In the genomic region with DNA sequence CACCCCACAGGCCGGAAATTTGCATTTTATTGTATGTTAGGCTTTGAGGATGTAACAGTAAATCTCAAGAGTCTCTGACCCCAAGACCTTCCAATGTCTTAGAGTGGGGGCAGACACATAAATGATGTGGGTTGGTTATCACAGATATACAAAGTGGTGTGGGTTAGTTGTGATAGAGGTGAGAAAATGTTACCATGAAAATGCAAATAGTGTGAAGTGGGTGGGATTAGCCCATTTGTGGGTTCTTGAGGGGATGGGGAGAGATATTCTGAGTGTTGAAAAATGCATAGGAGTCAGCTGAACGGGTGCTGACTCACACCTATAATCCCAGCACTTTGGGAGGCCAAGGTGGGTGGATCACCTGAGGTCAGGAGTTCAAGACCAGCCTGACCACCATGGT, we compare ENCODE assay signal across 21 cellular contexts.
"Had no signal": no experiment of that assay in that cellular context is flagged by ENCODE, and none has a peak within 500 bp of the region (broad histone marks: within the 10 kb centered on the region; RNA-seq: fewer than 3 reads in every experiment).

No MANE protein-coding gene starts in this region.

- ATAC-seq: gastrocnemius medialis; left cardiac atrium; left ventricle myocardium superior; mucosa of descending colon; right lobe of liver; stimulated activated memory B cell treated with anti-CD40 and anti-IgM and Interleukin-4, amounts not matched to agents 10 μg/mL and 1 μg/mL and 100 μg/mL, for 72 hours; T-helper 17 cell had no signal

- H3K36me3 Mint-ChIP-seq: activated CD4-positive, alpha-beta memory T cell treated with anti-CD3 and anti-CD28 coated beads for 36 hours; activated naive CD4-positive, alpha-beta T cell treated with anti-CD3 and anti-CD28 coated beads, Interleukin-2, amount 50 U/mL, for 24 hours; stimulated activated memory B cell treated with anti-CD40 and anti-IgM and Interleukin-4, amounts not matched to agents 10 μg/mL and 1 μg/mL and 100 μg/mL, for 72 hours had no signal

- DNase-seq: activated CD4-positive, alpha-beta memory T cell treated with anti-CD3 and anti-CD28 coated beads for 36 hours; activated CD4-positive, alpha-beta T cell treated with anti-CD3 and anti-CD28 coated beads, Interleukin-2, amount 10 ng/mL, durations not matched to agents 24 days and 14 days; activated CD4-positive, CD25-positive, alpha-beta regulatory T cell treated with anti-CD3 and anti-CD28 coated beads, Interleukin-2, amount 50 U/mL, for 72 hours; anterior cingulate cortex; cerebellar nuclear complex; colonic mucosa; effector CD8-positive, alpha-beta T cell; erythroblast; gastrocnemius medialis; left cardiac atrium; left ventricle myocardium superior; mucosa of descending colon; right lobe of liver; stimulated activated CD4-positive, alpha-beta T cell treated with anti-CD3 and anti-CD28 coated beads, Interleukin-4, amount 100 ng/mL, for 1 hour; T-helper 17 cell; testis; transverse colon had no signal

- H3K4me3 Mint-ChIP-seq: activated CD4-positive, alpha-beta memory T cell treated with anti-CD3 and anti-CD28 coated beads for 36 hours; activated naive CD4-positive, alpha-beta T cell treated with anti-CD3 and anti-CD28 coated beads, Interleukin-2, amount 50 U/mL, for 24 hours; nephron; stimulated activated memory B cell treated with anti-CD40 and anti-IgM and Interleukin-4, amounts not matched to agents 10 μg/mL and 1 μg/mL and 100 μg/mL, for 72 hours; T-helper 17 cell had no signal

- H3K27ac Mint-ChIP-seq: activated CD4-positive, alpha-beta memory T cell treated with anti-CD3 and anti-CD28 coated beads for 36 hours; activated naive CD4-positive, alpha-beta T cell treated with anti-CD3 and anti-CD28 coated beads, Interleukin-2, amount 50 U/mL, for 24 hours; progenitor cell of endocrine pancreas; stimulated activated memory B cell treated with anti-CD40 and anti-IgM and Interleukin-4, amounts not matched to agents 10 μg/mL and 1 μg/mL and 100 μg/mL, for 72 hours; T-helper 17 cell had no signal

- H3K4me1 Mint-ChIP-seq: stimulated activated memory B cell treated with anti-CD40 and anti-IgM and Interleukin-4, amounts not matched to agents 10 μg/mL and 1 μg/mL and 100 μg/mL, for 72 hours had no signal

- H3K27me3 Mint-ChIP-seq: activated naive CD4-positive, alpha-beta T cell treated with anti-CD3 and anti-CD28 coated beads, Interleukin-2, amount 50 U/mL, for 24 hours; stimulated activated memory B cell treated with anti-CD40 and anti-IgM and Interleukin-4, amounts not matched to agents 10 μg/mL and 1 μg/mL and 100 μg/mL, for 72 hours had no signal

- H3K9me3 Mint-ChIP-seq: activated CD4-positive, alpha-beta memory T cell treated with anti-CD3 and anti-CD28 coated beads for 36 hours; activated naive CD4-positive, alpha-beta T cell treated with anti-CD3 and anti-CD28 coated beads, Interleukin-2, amount 50 U/mL, for 24 hours; nephron; stimulated activated memory B cell treated with anti-CD40 and anti-IgM and Interleukin-4, amounts not matched to agents 10 μg/mL and 1 μg/mL and 100 μg/mL, for 72 hours had no signal
